ENCODE assay signal across 1 cellular context in the genomic region with DNA sequence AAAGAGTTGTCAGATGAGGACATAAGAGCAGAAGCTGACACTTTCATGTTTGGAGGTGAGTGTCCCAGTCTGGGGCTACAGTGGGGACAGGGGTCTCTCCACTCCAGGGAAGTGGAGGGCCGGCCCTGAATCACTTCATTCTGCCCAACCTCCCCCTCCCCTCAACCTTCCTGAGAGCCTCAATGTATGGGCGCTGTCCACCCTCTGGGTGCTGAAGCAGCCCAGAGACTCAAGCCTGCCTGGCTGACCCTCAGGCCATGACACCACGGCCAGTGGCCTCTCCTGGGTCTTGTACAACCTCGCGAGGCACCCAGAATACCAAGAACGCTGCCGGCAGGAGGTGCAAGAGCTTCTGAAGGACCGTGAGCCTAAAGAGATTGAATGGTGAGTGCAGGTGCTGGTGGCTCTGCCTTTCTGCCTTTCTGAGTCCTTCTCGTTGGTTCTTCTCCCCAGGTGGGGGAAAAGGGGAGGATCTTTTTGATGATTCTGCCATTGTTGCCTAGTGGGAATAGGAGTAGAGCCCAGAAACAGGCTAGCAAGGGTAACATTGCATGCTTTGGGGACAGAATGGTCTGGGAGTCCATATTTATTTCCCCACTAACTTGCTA.
TF ChIP-seq lines count a peak whose summit lies in the region.

No MANE protein-coding gene starts in this region.

TF ChIP-seq in GM12878, 131 proteins besides CTCF, POLR2A, EP300 and RAD21:
- TF ChIP-seq BCL11A (IDR thresholded peaks at IDR 0.05; ENCODE audit: low read depth, low read length) = no peak
- TF ChIP-seq E2F4 (IDR thresholded peaks at IDR 0.05; ENCODE audit: low read depth, low read length) = no peak
- TF ChIP-seq REST (IDR thresholded peaks at IDR 0.05; ENCODE audit: low read depth, low read length) = peak; percentile 85
- TF ChIP-seq MEF2A (IDR thresholded peaks at IDR 0.05; ENCODE audit: insufficient read depth, low read depth, low read length) = no peak
- TF ChIP-seq FOXK2 (IDR thresholded peaks at IDR 0.05) = no peak
- TF ChIP-seq E4F1 (IDR thresholded peaks at IDR 0.05; ENCODE audit: borderline replicate concordance, partially characterized antibody) = no peak
TF ChIP-seq in GM12878: peak in this region for 1.
